In the genomic region with DNA sequence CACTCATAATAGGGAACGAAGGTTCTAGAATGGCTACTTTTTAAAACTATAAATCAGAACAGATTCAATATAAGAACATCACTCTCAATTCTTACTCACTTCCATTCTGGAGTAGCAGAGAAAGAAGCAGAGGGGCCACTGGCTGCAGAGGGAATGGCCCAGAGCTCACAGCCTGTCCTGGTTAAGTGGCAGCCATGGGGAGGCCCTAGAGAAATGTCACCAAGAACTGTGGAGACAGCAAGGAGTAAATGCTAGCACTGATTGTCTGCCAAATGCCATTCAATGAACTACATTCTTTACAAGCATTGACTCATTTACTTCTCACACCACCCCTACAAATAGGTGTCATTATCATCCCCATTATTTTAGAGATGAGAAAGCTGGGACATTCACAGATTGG, we compare ENCODE assay signal across 13 cellular contexts.
DNase-seq lines count a peak whose midpoint lies in the region; ATAC-seq, FAIRE-seq and TF ChIP-seq lines count a peak whose summit lies in the region.
"Had no signal": no experiment of that assay in that cellular context is flagged by ENCODE, and none has a peak within 500 bp of the region (broad histone marks: within the 10 kb centered on the region; RNA-seq: fewer than 3 reads in every experiment).

No MANE protein-coding gene starts in this region.

- H3K9me3 ChIP-seq in esophagus muscularis mucosa, result no peaks in the 10 kb centered on the region
- H3K9me3 ChIP-seq in HepG2 (ENCODE audit: low read length), result no peaks in the 10 kb centered on the region
- H3K9me3 ChIP-seq: BE2C had no signal

- CTCF ChIA-PET in HepG2 (lab: Yijun Ruan, JAX; ENCODE audit: low intra/inter-chr PET ratio, low total read pairs), result interaction anchor here (1.1 to 1.9 kb wide), 2 partner anchors 539 to 546 kb away, joined by 5 to 6 read pairs; no protein-coding TSS in a partner anchor

- H3K36me3 Mint-ChIP-seq in GM23338 (ENCODE audit: low read depth), result no peaks in the 10 kb centered on the region
- no peaks in the 10 kb centered on the region for H3K36me3 Mint-ChIP-seq in activated T-helper 17 cell treated with anti-CD3 and anti-CD28 coated beads, Interleukin-2, amount 50 U/mL, for 72 hours (ENCODE audit: low read depth)
- H3K36me3 Mint-ChIP-seq in nephron (ENCODE audit: low read depth), result no peaks in the 10 kb centered on the region

- H3K4me3 Mint-ChIP-seq in GM23338 (no peak overlapping the region; the same call in 2 of the 3 replicates), nephron (peak overlapping the region; percentile 31 to 45 (median 41))
- H3K4me3 Mint-ChIP-seq in activated T-helper 17 cell treated with anti-CD3 and anti-CD28 coated beads, Interleukin-2, amount 50 U/mL, for 72 hours, result peak overlapping the region; percentile 54
- H3K4me3 Mint-ChIP-seq: CD4-positive, alpha-beta T cell had no signal

- H2AFZ ChIP-seq in GM23338 (peak overlapping the region; percentile 94; the same call in 1 of the 2 replicates), HepG2 (ENCODE audit: low read length) (no peak overlapping the region)

- H3K4me1 Mint-ChIP-seq in GM23338, result peaks cover 42% of the 10 kb centered on the region
- H3K4me1 Mint-ChIP-seq in activated T-helper 17 cell treated with anti-CD3 and anti-CD28 coated beads, Interleukin-2, amount 50 U/mL, for 72 hours, result peaks cover 5% of the 10 kb centered on the region
- peaks cover 36% of the 10 kb centered on the region for H3K4me1 Mint-ChIP-seq in nephron

- in situ Hi-C loops in HepG2 (cut with HindIII; ENCODE audit: extremely low pct_ligation_motif_present, low pct_unique_long_range_greater_than_20kb), result loop anchor here (10.0 kb wide), 1 partner anchor 547 kb away; no protein-coding TSS in a partner anchor

- H3K4me1 ChIP-seq in GM23338 (ENCODE audit: insufficient read depth) (peaks cover 42% of the 10 kb centered on the region), esophagus muscularis mucosa (peaks cover 8 to 15% (median 13%) of the 10 kb centered on the region in 4 donors), HepG2 (ENCODE audit: insufficient read depth, low read length) (no peaks in the 10 kb centered on the region)

- no peak for TF ChIP-seq CTCF in GM23338 (conservative IDR thresholded peaks at IDR 0.05; ENCODE audit: low read depth in 2 of 2)
- TF ChIP-seq CTCF in esophagus muscularis mucosa (IDR thresholded peaks at IDR 0.05), result no peak
- TF ChIP-seq CTCF in nephron (IDR thresholded peaks at IDR 0.05; ENCODE audit: unreplicated experiment in 3 of 3), result no peak
- TF ChIP-seq CTCF in HepG2 (CRISPR knock-in tag; IDR thresholded peaks at IDR 0.05), result no peak

- no peaks in the 10 kb centered on the region for H4K20me1 ChIP-seq in GM23338 (replicated peaks; ENCODE audit: insufficient read depth)
- no peaks in the 10 kb centered on the region for H4K20me1 ChIP-seq in HepG2 (ENCODE audit: insufficient read depth, low read length)

- intact Hi-C loops in esophagus muscularis mucosa (cut with DNase I), result loop anchor here (5.0 kb wide), 1 partner anchor 545 kb away; no protein-coding TSS in a partner anchor
- intact Hi-C loops in HepG2 (cut with micrococcal nuclease; ENCODE audit: unreplicated experiment), result no loop called here

- H3K9ac ChIP-seq in HepG2 (ENCODE audit: insufficient read depth, low read depth, low read length), result no peak overlapping the region

- H3K36me3 ChIP-seq in GM23338 (ENCODE audit: insufficient read depth) (no peaks in the 10 kb centered on the region; the same call in 1 of the 2 replicates), esophagus muscularis mucosa (no peaks in the 10 kb centered on the region), HepG2 (replicated peaks in 1 of 2; ENCODE audit: control insufficient read depth in 1 of 2, insufficient read depth in 2 of 2, low read length in 2 of 2) (no peaks in the 10 kb centered on the region)
- H3K36me3 ChIP-seq: BE2C had no signal

- TF ChIP-seq POLR2A in esophagus muscularis mucosa (IDR thresholded peaks at IDR 0.05; ENCODE audit: low read depth) (no peak), HepG2 (IDR thresholded peaks at IDR 0.05; ENCODE audit: insufficient read depth in 1 of 2, low read depth in 2 of 2, low read length in 2 of 2) (no peak)

- DNase-seq in GM23338 (ENCODE audit: low spot score), result no peak
- peak; percentile 0 for DNase-seq in esophagus muscularis mucosa (ENCODE audit: extremely low spot score)
- DNase-seq in SIG-M5 treated with dmso at 0.1 percent for 504 hours (lab: John Stamatoyannopoulos, UW; ENCODE audit: unreplicated experiment), result no peak
- DNase-seq in Kasumi-1 (lab: John Stamatoyannopoulos, UW), result no peak
- no peak for DNase-seq in HepG2 (ENCODE audit: low spot score)
- DNase-seq: BE2C; CD4-positive, alpha-beta T cell; DMS153; DMS79; GOT3; H9 had no signal

- H3K4me3 ChIP-seq in GM23338 (no peak overlapping the region), esophagus muscularis mucosa (no peak overlapping the region), HepG2 (replicated peaks in 1 of 3; ENCODE audit: insufficient read depth in 1 of 3, low read depth in 2 of 3, low read length in 3 of 3) (no peak overlapping the region)

- H3K9me3 Mint-ChIP-seq in GM23338 (no peaks in the 10 kb centered on the region), nephron (no peaks in the 10 kb centered on the region)
- H3K9me3 Mint-ChIP-seq in activated T-helper 17 cell treated with anti-CD3 and anti-CD28 coated beads, Interleukin-2, amount 50 U/mL, for 72 hours, result no peaks in the 10 kb centered on the region
- H3K9me3 Mint-ChIP-seq: CD4-positive, alpha-beta T cell; H9 had no signal

- H3K27me3 Mint-ChIP-seq in GM23338 (ENCODE audit: insufficient read depth, low read depth, poor library complexity), result peaks cover 22% of the 10 kb centered on the region
- peaks cover 11% of the 10 kb centered on the region for H3K27me3 Mint-ChIP-seq in activated T-helper 17 cell treated with anti-CD3 and anti-CD28 coated beads, Interleukin-2, amount 50 U/mL, for 72 hours
- H3K27me3 Mint-ChIP-seq in nephron (ENCODE audit: low read depth), result peaks cover 49% of the 10 kb centered on the region

- H3K27ac Mint-ChIP-seq in GM23338 (no peak overlapping the region), nephron (no peak overlapping the region)
- no peak overlapping the region for H3K27ac Mint-ChIP-seq in activated T-helper 17 cell treated with anti-CD3 and anti-CD28 coated beads, Interleukin-2, amount 50 U/mL, for 72 hours
- H3K27ac Mint-ChIP-seq: CD4-positive, alpha-beta T cell; H9 had no signal

- no peak for FAIRE-seq in HepG2 (lab: Jason Lieb, UNC)

- H3K27ac ChIP-seq in GM23338 (ENCODE audit: low read depth) (no peak overlapping the region), esophagus muscularis mucosa (replicated peaks in 1 of 4) (no peak overlapping the region), HepG2 (ENCODE audit: extremely low read length, insufficient read depth, low read length) (no peak overlapping the region)

- ATAC-seq in GM23338 (no peak), HepG2 (no peak)
- ATAC-seq in activated T-helper 17 cell treated with anti-CD3 and anti-CD28 coated beads, Interleukin-2, amount 50 U/mL, for 72 hours (replicated peaks), result no peak

- H3K79me2 ChIP-seq in GM23338 (replicated peaks; ENCODE audit: insufficient read depth) (no peaks in the 10 kb centered on the region), HepG2 (ENCODE audit: insufficient read depth, low read length) (no peaks in the 10 kb centered on the region)

- H3K9me2 ChIP-seq in GM23338 (ENCODE audit: insufficient read depth), result peaks cover 6% of the 10 kb centered on the region

- H3F3A ChIP-seq in GM23338 (replicated peaks; ENCODE audit: low read depth), result no peaks in the 10 kb centered on the region; the same call in 1 of the 2 replicates

- POLR2A ChIA-PET in HepG2 (lab: Yijun Ruan, JAX), result no interaction called here

- 96% methylated on average over 1 of the region's 1 CpG for WGBS in esophagus muscularis mucosa
- 90% methylated on average over 1 of the region's 1 CpG for WGBS in HepG2 (ENCODE audit: low lambda C conversion rate)

- no TSS peak for BruUV-seq in HepG2 (replicated peaks; lab: Mats Ljungman, UMichigan)

- H3K27me3 ChIP-seq in GM23338 (ENCODE audit: insufficient read depth), result no peaks in the 10 kb centered on the region
- H3K27me3 ChIP-seq in esophagus muscularis mucosa, result peaks cover 0 to 14% (median 0%) of the 10 kb centered on the region in 4 donors
- H3K27me3 ChIP-seq in HepG2 (ENCODE audit: control insufficient read depth in 1 of 2, insufficient read depth in 2 of 2, low read length in 2 of 2), result peaks cover 6 to 37% of the 10 kb centered on the region in 2 experiments
- H3K27me3 ChIP-seq: BE2C had no signal

- TF ChIP-seq EP300 in esophagus muscularis mucosa (IDR thresholded peaks at IDR 0.05), result no peak
- TF ChIP-seq EP300 in HepG2 (IDR thresholded peaks at IDR 0.05; ENCODE audit: low read depth in 2 of 2, low read length in 2 of 2), result no peak
- TF ChIP-seq EP300 in HepG2 (CRISPR knock-in tag; IDR thresholded peaks at IDR 0.05; ENCODE audit: borderline replicate concordance), result no peak

- H3K4me2 ChIP-seq in GM23338 (peak overlapping the region; percentile 45; the same call in 1 of the 2 replicates), HepG2 (ENCODE audit: low read depth, low read length) (no peak overlapping the region)

- no peak for TF ChIP-seq RAD21 in HepG2 (CRISPR knock-in tag; IDR thresholded peaks at IDR 0.05)

TF ChIP-seq in GM23338, 12 proteins besides CTCF, POLR2A, EP300 and RAD21 (continues in another document):
- TF ChIP-seq POLR2AphosphoS5 (IDR thresholded peaks at IDR 0.05; ENCODE audit: low read depth), result no peak

TF ChIP-seq in HepG2, 621 proteins besides CTCF, POLR2A, EP300 and RAD21:
- no peak for TF ChIP-seq ZMYM2 (CRISPR knock-in tag; IDR thresholded peaks at IDR 0.05)
- no peak for TF ChIP-seq ZNF83 (CRISPR knock-in tag; IDR thresholded peaks at IDR 0.05; ENCODE audit: borderline replicate concordance)
- TF ChIP-seq MEIS2 (CRISPR knock-in tag; IDR thresholded peaks at IDR 0.05), result no peak
- TF ChIP-seq CEBPG (CRISPR knock-in tag; IDR thresholded peaks at IDR 0.05), result no peak
